17 cellular contexts compared by ENCODE assay signal in genomic region chr11:108685419-108686161, GRCh38.
"Had no signal": no experiment of that assay in that cellular context is flagged by ENCODE, and none has a peak within 500 bp of the region (broad histone marks: within the 10 kb centered on the region; RNA-seq: fewer than 3 reads in every experiment).

No MANE protein-coding gene starts in this region.

- H3K4me1 Mint-ChIP-seq: activated CD8-positive, alpha-beta memory T cell treated with anti-CD3 and anti-CD28 coated beads, Interleukin-2, amount 10 ng/mL, durations not matched to agents 7 days and 5 days had no signal

- H3K9me3 Mint-ChIP-seq: activated CD4-positive, alpha-beta memory T cell treated with anti-CD3 and anti-CD28 coated beads for 36 hours; activated naive CD8-positive, alpha-beta T cell treated with anti-CD3 and anti-CD28 coated beads for 36 hours; activated T-helper 17 cell treated with anti-CD3 and anti-CD28 coated beads, Interleukin-2, amount 50 U/mL, for 72 hours; natural killer cell had no signal

- H3K4me3 ChIP-seq: esophagus squamous epithelium, lung had no signal

- H3K4me3 Mint-ChIP-seq: activated CD4-positive, alpha-beta memory T cell treated with anti-CD3 and anti-CD28 coated beads for 36 hours; activated CD4-positive, alpha-beta T cell treated with anti-CD3 and anti-CD28 coated beads for 36 hours; activated CD8-positive, alpha-beta memory T cell treated with anti-CD3 and anti-CD28 coated beads, Interleukin-2, amount 10 ng/mL, durations not matched to agents 7 days and 5 days; activated naive CD8-positive, alpha-beta T cell treated with anti-CD3 and anti-CD28 coated beads for 36 hours; activated T-helper 17 cell treated with anti-CD3 and anti-CD28 coated beads, Interleukin-2, amount 50 U/mL, for 72 hours; natural killer cell had no signal

- H3K27me3 ChIP-seq: esophagus squamous epithelium had no signal

- H3K4me1 ChIP-seq: esophagus squamous epithelium had no signal

- FAIRE-seq: kidney had no signal

- H3K27me3 Mint-ChIP-seq: activated CD4-positive, alpha-beta memory T cell treated with anti-CD3 and anti-CD28 coated beads for 36 hours; activated CD4-positive, alpha-beta T cell treated with anti-CD3 and anti-CD28 coated beads for 36 hours; activated CD8-positive, alpha-beta memory T cell treated with anti-CD3 and anti-CD28 coated beads, Interleukin-2, amount 10 ng/mL, durations not matched to agents 7 days and 5 days; activated naive CD8-positive, alpha-beta T cell treated with anti-CD3 and anti-CD28 coated beads for 36 hours; activated T-helper 17 cell treated with anti-CD3 and anti-CD28 coated beads, Interleukin-2, amount 50 U/mL, for 72 hours had no signal

- ATAC-seq: activated CD4-positive, alpha-beta T cell treated with anti-CD3 and anti-CD28 coated beads for 36 hours; activated CD8-positive, alpha-beta memory T cell treated with anti-CD3 and anti-CD28 coated beads, Interleukin-2, amount 10 ng/mL, durations not matched to agents 7 days and 5 days; activated T-helper 17 cell treated with anti-CD3 and anti-CD28 coated beads, Interleukin-2, amount 50 U/mL, for 72 hours; left lobe of liver; natural killer cell had no signal

- H3K9me3 ChIP-seq: esophagus squamous epithelium had no signal

- H3K27ac Mint-ChIP-seq: activated CD4-positive, alpha-beta memory T cell treated with anti-CD3 and anti-CD28 coated beads for 36 hours; activated CD4-positive, alpha-beta T cell treated with anti-CD3 and anti-CD28 coated beads for 36 hours; activated CD8-positive, alpha-beta memory T cell treated with anti-CD3 and anti-CD28 coated beads, Interleukin-2, amount 10 ng/mL, durations not matched to agents 7 days and 5 days; activated naive CD8-positive, alpha-beta T cell treated with anti-CD3 and anti-CD28 coated beads for 36 hours; activated T-helper 17 cell treated with anti-CD3 and anti-CD28 coated beads, Interleukin-2, amount 50 U/mL, for 72 hours; natural killer cell had no signal

- H3K27ac ChIP-seq: esophagus squamous epithelium had no signal

- DNase-seq: activated CD4-positive, alpha-beta memory T cell treated with anti-CD3 and anti-CD28 coated beads for 36 hours; activated CD4-positive, alpha-beta T cell treated with anti-CD3 and anti-CD28 coated beads for 36 hours; activated CD8-positive, alpha-beta memory T cell treated with anti-CD3 and anti-CD28 coated beads, Interleukin-2, amount 10 ng/mL, durations not matched to agents 7 days and 5 days; activated naive CD4-positive, alpha-beta T cell; activated naive CD8-positive, alpha-beta T cell treated with anti-CD3 and anti-CD28 coated beads for 36 hours; cortex of kidney; effector CD4-positive, alpha-beta T cell; esophagus squamous epithelium; foreskin fibroblast; hypothalamus; kidney; natural killer cell; stimulated activated naive CD4-positive, alpha-beta T cell; T-helper 2 cell had no signal
